ENCODE assay signal across 9 cellular contexts in genomic region chr6:30033440-30033839, GRCh38. TPM values are rescaled to one million over a fixed set of nuclear protein-coding genes. Genes with fewer than 3 reads are reported as not detected.
DNase-seq lines count a peak whose midpoint lies in the region; FAIRE-seq and TF ChIP-seq lines count a peak whose summit lies in the region.
"Not testable (repeated sequence)": the region's sequence is repeated elsewhere in the genome, so short reads cannot be mapped to it uniquely, and the experiment has no call there.
"Had no signal": no experiment of that assay in that cellular context is flagged by ENCODE, and none has a peak within 500 bp of the region (broad histone marks: within the 10 kb centered on the region; RNA-seq: fewer than 3 reads in every experiment).

No MANE protein-coding gene starts in this region.

- H3K18ac ChIP-seq in mesenchymal stem cell (ENCODE audit: low read depth in 1 of 2, low read length in 2 of 2), result not testable (repeated sequence)

- not testable (repeated sequence) for TF ChIP-seq CTCF in bronchial epithelial cell (IDR thresholded peaks at IDR 0.05; ENCODE audit: insufficient read depth, low read length, severe bottlenecking)

- not testable (repeated sequence) for H4K8ac ChIP-seq in mesenchymal stem cell (ENCODE audit: low read length)

- not testable (repeated sequence) for H2AFZ ChIP-seq in mesenchymal stem cell (ENCODE audit: low read depth, low read length)

- not testable (repeated sequence) for H2BK120ac ChIP-seq in mesenchymal stem cell (ENCODE audit: low read depth, low read length)

- H3K4me2 ChIP-seq in mesenchymal stem cell (ENCODE audit: low read length, poor library complexity, severe bottlenecking), result not testable (repeated sequence)

- H3K4me1 ChIP-seq in mesenchymal stem cell (ENCODE audit: control insufficient read depth, insufficient read depth, low read depth, low read length), result not testable (repeated sequence)

- H3K79me1 ChIP-seq in mesenchymal stem cell (replicated peaks; ENCODE audit: low read length, poor library complexity, severe bottlenecking), result not testable (repeated sequence)

- H2AK5ac ChIP-seq in mesenchymal stem cell (ENCODE audit: low read length, severe bottlenecking), result not testable (repeated sequence)

- H3K4ac ChIP-seq in mesenchymal stem cell (ENCODE audit: low read depth in 1 of 2, low read length in 2 of 2), result not testable (repeated sequence)

- not testable (repeated sequence) for H4K91ac ChIP-seq in mesenchymal stem cell (ENCODE audit: low read length)

- not testable (repeated sequence) for H3K9ac ChIP-seq in mesenchymal stem cell (ENCODE audit: low read length)

- not testable (repeated sequence) for H3K27ac ChIP-seq in mesenchymal stem cell (ENCODE audit: low read length, poor library complexity, severe bottlenecking)

- not testable (repeated sequence) for H2BK5ac ChIP-seq in mesenchymal stem cell (ENCODE audit: low read depth, low read length, poor library complexity, severe bottlenecking)

- DNase-seq in AML-193 (lab: John Stamatoyannopoulos, UW), result peak; percentile 75
- DNase-seq in H4 (ENCODE audit: low spot score), result peak; percentile 37
- peak; percentile 88 for DNase-seq in MV-4-11 (lab: John Stamatoyannopoulos, UW)
- peak; percentile 22 for DNase-seq in SKM-1 (lab: John Stamatoyannopoulos, UW; ENCODE audit: unreplicated experiment)
- peak; percentile 4 for DNase-seq in bronchial epithelial cell (ENCODE audit: low read depth)
- DNase-seq in fibroblast of the conjunctiva (ENCODE audit: low read depth), result peak; percentile 82
- peak; percentile 61 for DNase-seq in mesenchymal stem cell

- not testable (repeated sequence) for H3K36me3 ChIP-seq in bronchial epithelial cell (ENCODE audit: control insufficient read depth, insufficient read depth, low read length); mesenchymal stem cell (ENCODE audit: control insufficient read depth in 1 of 2, insufficient read depth in 2 of 2, low read depth in 1 of 2, low read length in 2 of 2)

- not testable (repeated sequence) for FAIRE-seq in bronchial epithelial cell (lab: Jason Lieb, UNC)

- not testable (repeated sequence) for H2BK15ac ChIP-seq in mesenchymal stem cell (ENCODE audit: low read depth, poor library complexity, severe bottlenecking)

- H3K9me3 ChIP-seq in mesenchymal stem cell (ENCODE audit: control insufficient read depth, low read length), result not testable (repeated sequence)

- not testable (repeated sequence) for H3K23ac ChIP-seq in mesenchymal stem cell (ENCODE audit: low read length in 2 of 2)

- 95% methylated on average over 5 of the region's 5 CpGs for WGBS in mesenchymal stem cell

- H3K4me3 ChIP-seq in bronchial epithelial cell (ENCODE audit: low read depth, low read length); mesenchymal stem cell (ENCODE audit: insufficient read depth in 1 of 2, low read depth in 1 of 2, low read length in 2 of 2): not testable (repeated sequence)

- H3K14ac ChIP-seq in mesenchymal stem cell (ENCODE audit: low read length in 2 of 2), result not testable (repeated sequence)

- H2BK12ac ChIP-seq in mesenchymal stem cell (ENCODE audit: low read length in 2 of 2), result not testable (repeated sequence)

- not testable (repeated sequence) for H3K27me3 ChIP-seq in bronchial epithelial cell (ENCODE audit: control insufficient read depth, insufficient read depth, low read length); mesenchymal stem cell (ENCODE audit: control insufficient read depth in 1 of 2, insufficient read depth in 1 of 2, low read length in 2 of 2)

RNA-seq across cellular contexts. Expression of gene POLR1H, which starts 27.6 kb away (rescaled TPM):
- 32.6 and 46.8 TPM in 2 replicates for total RNA-seq in H4 (2014; rRNA removed; shearing (Covaris generic))
- 49.0 and 62.1 TPM in 2 replicates for total RNA-seq in bronchial epithelial cell
- 31.6 TPM for polyA plus RNA-seq in mesenchymal stem cell (2013, experiment 1 of 2)
- 33.7 TPM for polyA plus RNA-seq in mesenchymal stem cell (2013, experiment 2 of 2)

RNA-seq across cellular contexts. Expression of gene PPP1R11, which starts 33.6 kb away (rescaled TPM):
- 57.8 and 68.7 TPM in 2 replicates for total RNA-seq in H4 (2014; rRNA removed; shearing (Covaris generic))
- total RNA-seq in bronchial epithelial cell, result 19.0 and 23.4 TPM in 2 replicates
- 57.2 TPM for polyA plus RNA-seq in mesenchymal stem cell (2013, experiment 1 of 2)
- polyA plus RNA-seq in mesenchymal stem cell (2013, experiment 2 of 2), result 54.2 TPM

RNA-seq across cellular contexts. Expression of gene RNF39, which starts 42.1 kb away (rescaled TPM):
- total RNA-seq in H4 (2014; rRNA removed; shearing (Covaris generic)), result not detected in 2 replicates
- total RNA-seq in bronchial epithelial cell, result 1.6 and 1.7 TPM in 2 replicates
- not detected for polyA plus RNA-seq in mesenchymal stem cell (2013, experiment 1 of 2)
- polyA plus RNA-seq in mesenchymal stem cell (2013, experiment 2 of 2), result not detected
- total RNA-seq: CD4-positive, CD25-positive, alpha-beta regulatory T cell; G401 had no signal

Comparison
In these comparisons a context has a peak if more than half of its experiments do, and no peak if none do; other contexts are left out.
1. DNase-seq: peak in every context shown above with its lines; median percentile 88 in MV-4-11; 82 in fibroblast of the conjunctiva; 75 in AML-193; 61 in mesenchymal stem cell; 37 in H4; 22 in SKM-1; 4 in bronchial epithelial cell.